Comparison of ENCODE assay signal across 25 cellular contexts in the genomic region with DNA sequence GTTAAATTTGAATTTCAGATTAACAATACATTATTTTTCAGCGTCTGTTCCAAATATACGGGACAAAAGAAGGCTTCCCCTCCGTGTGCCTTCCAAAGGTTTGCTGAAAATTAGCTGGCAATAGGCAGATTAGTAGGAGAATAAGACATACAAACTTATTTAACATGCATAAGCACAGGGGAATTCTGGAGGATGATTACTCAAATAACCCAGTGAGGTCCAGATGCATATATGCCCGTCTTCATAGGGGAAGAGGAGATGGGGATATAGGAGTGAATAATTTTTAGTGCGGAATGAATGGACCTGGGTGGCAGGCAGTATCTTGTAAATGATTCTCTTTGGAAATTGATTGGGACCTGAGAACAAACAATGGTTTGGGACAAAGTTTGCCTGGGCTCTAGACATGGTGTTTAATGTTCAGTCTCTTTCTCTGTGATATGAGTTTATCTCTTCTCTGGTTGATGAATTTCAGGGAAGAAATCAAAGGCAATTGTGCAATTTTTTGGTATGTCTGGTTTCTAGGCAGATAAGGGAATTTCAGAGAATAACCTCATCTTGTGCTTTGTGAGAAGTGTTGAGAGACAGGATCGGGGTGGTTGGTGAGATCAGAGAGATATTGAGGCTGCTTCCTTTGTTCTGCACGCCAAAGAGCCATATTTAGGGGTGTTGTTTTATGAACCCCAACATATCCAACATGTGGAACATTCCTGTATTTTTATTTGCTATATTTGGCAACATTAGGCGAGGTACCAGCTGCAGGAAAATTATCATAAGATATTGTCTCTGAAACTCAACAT.
A peak's percentile ranks its signal among the peaks of the same experiment; 100 is the strongest.
DNase-seq lines count a peak whose midpoint lies in the region; ATAC-seq and TF ChIP-seq lines count a peak whose summit lies in the region.
"Had no signal": no experiment of that assay in that cellular context is flagged by ENCODE, and none has a peak within 500 bp of the region (broad histone marks: within the 10 kb centered on the region; RNA-seq: fewer than 3 reads in every experiment).

No MANE protein-coding gene starts in this region.

- H3K27ac ChIP-seq in GM23338 (ENCODE audit: low read depth) = no peak overlapping the region
- H3K27ac ChIP-seq: epithelial cell of prostate, ovary, sigmoid colon, SJCRH30, WERI-Rb-1 had no signal

- POLR2A ChIA-PET in WTC11 (lab: Charles Lee) = no interaction called here

- no peaks in the 10 kb centered on the region for H3K79me2 ChIP-seq in GM23338 (replicated peaks; ENCODE audit: insufficient read depth)

- no peaks in the 10 kb centered on the region for H3K27me3 Mint-ChIP-seq in GM23338 (ENCODE audit: insufficient read depth, low read depth, poor library complexity)
- no peaks in the 10 kb centered on the region for H3K27me3 Mint-ChIP-seq in WTC11 (ENCODE audit: low read depth)

- H3K4me3 Mint-ChIP-seq in GM23338 (no peak overlapping the region), WTC11 (no peak overlapping the region)
- H3K4me3 Mint-ChIP-seq: activated naive CD8-positive, alpha-beta T cell treated with anti-CD3 and anti-CD28 coated beads for 36 hours had no signal

- no peak overlapping the region for H3K27ac Mint-ChIP-seq in GM23338
- H3K27ac Mint-ChIP-seq in WTC11 = no peak overlapping the region
- H3K27ac Mint-ChIP-seq: activated naive CD8-positive, alpha-beta T cell treated with anti-CD3 and anti-CD28 coated beads for 36 hours had no signal

- H3K27me3 ChIP-seq in GM23338 (ENCODE audit: insufficient read depth) = no peaks in the 10 kb centered on the region
- H3K27me3 ChIP-seq: ovary, sigmoid colon, upper lobe of left lung had no signal

- H3K9me3 Mint-ChIP-seq in GM23338 = peaks cover 5% of the 10 kb centered on the region; the same call in 2 of the 3 replicates
- H3K9me3 Mint-ChIP-seq in WTC11 = peaks cover 20% of the 10 kb centered on the region
- H3K9me3 Mint-ChIP-seq: activated naive CD8-positive, alpha-beta T cell treated with anti-CD3 and anti-CD28 coated beads for 36 hours had no signal

- ATAC-seq in GM23338 (no peak), WTC11 (no peak), omental fat pad (ENCODE audit: low FRiP score) (peak; percentile 70)

- H3K9me2 ChIP-seq in GM23338 (ENCODE audit: insufficient read depth) = no peaks in the 10 kb centered on the region; the same call in 1 of the 2 replicates

- H3K36me3 ChIP-seq in GM23338 (ENCODE audit: insufficient read depth) = no peaks in the 10 kb centered on the region
- H3K36me3 ChIP-seq: ovary, sigmoid colon, SJCRH30, upper lobe of left lung, WERI-Rb-1 had no signal

- H4K20me1 ChIP-seq in GM23338 (replicated peaks; ENCODE audit: insufficient read depth) = no peaks in the 10 kb centered on the region

- peaks cover 5% of the 10 kb centered on the region; the same call in 1 of the 2 replicates for H3K4me1 ChIP-seq in GM23338 (ENCODE audit: insufficient read depth)
- H3K4me1 ChIP-seq: sigmoid colon, SJCRH30 had no signal

- H3K36me3 Mint-ChIP-seq in GM23338 (ENCODE audit: low read depth) (no peaks in the 10 kb centered on the region), WTC11 (peaks cover 15% of the 10 kb centered on the region)
- H3K36me3 Mint-ChIP-seq: activated naive CD8-positive, alpha-beta T cell treated with anti-CD3 and anti-CD28 coated beads for 36 hours had no signal

- TF ChIP-seq CTCF in GM23338 (conservative IDR thresholded peaks at IDR 0.05; ENCODE audit: low read depth in 2 of 2) = no peak
- TF ChIP-seq CTCF in WTC11 (IDR thresholded peaks at IDR 0.05) = no peak
- TF ChIP-seq CTCF in fibroblast of villous mesenchyme (IDR thresholded peaks at IDR 0.05; ENCODE audit: insufficient read depth, low read depth, low read length) = no peak
- no peak for TF ChIP-seq CTCF in omental fat pad (IDR thresholded peaks at IDR 0.05)
- TF ChIP-seq CTCF in GM20000 (IDR thresholded peaks at IDR 0.05; ENCODE audit: extremely low read depth, missing control alignments) = no peak

- no peak overlapping the region for H3K4me2 ChIP-seq in GM23338

- CTCF ChIA-PET in WTC11 (lab: Charles Lee) = interaction anchor here (0.5 kb wide), 1 partner anchor 8 kb away, joined by 3 read pairs; no protein-coding TSS in a partner anchor

- DNase-seq in GM23338 (ENCODE audit: low spot score) (no peak), WTC11 (ENCODE audit: low spot score) (no peak), fibroblast of villous mesenchyme (ENCODE audit: low read depth) (peak; percentile 25), omental fat pad (ENCODE audit: low spot score) (no peak), GM20000 (ENCODE audit: low spot score) (no peak), NCI-H524 treated with DMSO at 0.1 percent for 48 hours (lab: John Stamatoyannopoulos, UW) (no peak), NCI-H1436 (lab: John Stamatoyannopoulos, UW) (no peak)
- DNase-seq in activated CD4-positive, CD25-positive, alpha-beta regulatory T cell treated with anti-CD3 and anti-CD28 coated beads, Interleukin-2, amount 50 U/mL, for 72 hours = no peak
- DNase-seq: activated naive CD8-positive, alpha-beta T cell treated with anti-CD3 and anti-CD28 coated beads for 36 hours; C1 segment of cervical spinal cord; foreskin melanocyte; hypothalamus; Karpas-422; mammary epithelial cell; NCI-H187; NCI-H2227 treated with DMSO at 0.1 percent for 48 hours; NCI-H82; sigmoid colon; SJCRH30; stimulated activated CD4-positive, alpha-beta T cell treated with anti-CD3 and anti-CD28 coated beads, Interleukin-15, amount 100 ng/mL, for 24 hours; stimulated activated CD8-positive, alpha-beta memory T cell treated with anti-CD3 and anti-CD28 coated beads, Interleukin-4, amount 100 ng/mL, for 48 hours; upper lobe of left lung; WERI-Rb-1 had no signal

- H3K4me1 Mint-ChIP-seq in GM23338 (no peaks in the 10 kb centered on the region; the same call in 2 of the 3 replicates), WTC11 (peaks cover 8% of the 10 kb centered on the region)

- H3K4me3 ChIP-seq in GM23338 = no peak overlapping the region
- H3K4me3 ChIP-seq in fibroblast of villous mesenchyme (ENCODE audit: low read depth, low read length) = no peak overlapping the region
- H3K4me3 ChIP-seq: ovary, sigmoid colon, SJCRH30, upper lobe of left lung had no signal

- H3F3A ChIP-seq in GM23338 (replicated peaks; ENCODE audit: low read depth) = no peaks in the 10 kb centered on the region

- H2AFZ ChIP-seq in GM23338 = 0 out of 2 replicates have a peak overlapping the region, but pooled peaks have one; percentile 13

TF ChIP-seq in GM23338, 12 proteins besides CTCF, POLR2A, EP300 and RAD21 (continues in another document):
- TF ChIP-seq STAT1 (IDR thresholded peaks at IDR 0.05; ENCODE audit: unreplicated experiment) = no peak

TF ChIP-seq in WTC11, 78 proteins besides CTCF, POLR2A, EP300 and RAD21:
- TF ChIP-seq GABPB1 (CRISPR knock-in tag; IDR thresholded peaks at IDR 0.05) (peak; percentile 52; the same call in 1 of the 2 replicates), TEAD1 (CRISPR knock-in tag; IDR thresholded peaks at IDR 0.05) (no peak), JUN (CRISPR knock-in tag; IDR thresholded peaks at IDR 0.05) (no peak), PREB (CRISPR knock-in tag; IDR thresholded peaks at IDR 0.05; ENCODE audit: borderline replicate concordance) (0 out of 2 replicates have a peak, but pooled peaks have one; percentile 16), ZNF219 (CRISPR knock-in tag; IDR thresholded peaks at IDR 0.05; ENCODE audit: borderline replicate concordance) (no peak), GTF2I (CRISPR knock-in tag; conservative IDR thresholded peaks at IDR 0.05) (no peak), MAX (CRISPR knock-in tag; IDR thresholded peaks at IDR 0.05) (no peak)
